In the genomic region with DNA sequence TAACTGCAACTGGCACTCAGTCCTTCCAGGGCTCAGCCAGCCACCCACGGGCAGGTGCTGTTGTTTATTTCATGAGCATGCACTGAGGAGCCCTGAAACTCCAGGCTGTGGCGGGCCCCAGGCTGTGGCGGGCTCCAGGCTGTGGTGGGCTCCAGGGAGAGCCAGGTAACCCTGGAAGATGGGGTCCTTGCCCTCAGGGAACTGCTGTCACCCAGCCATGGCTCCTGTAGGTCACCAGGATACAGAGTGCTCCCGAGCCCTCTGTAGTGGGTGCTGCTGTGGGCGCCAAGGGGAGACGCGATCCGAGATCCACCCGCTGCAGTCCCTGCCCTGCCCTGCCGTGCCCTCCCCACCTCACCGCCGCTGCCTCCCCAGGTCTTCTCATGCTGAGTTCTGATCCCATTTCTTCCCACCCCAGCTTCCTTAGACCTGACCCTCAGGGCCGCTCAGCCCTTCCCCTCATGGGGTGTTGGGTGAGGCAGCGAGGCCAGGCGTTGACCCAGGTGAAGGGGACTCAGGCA, we compare ENCODE assay signal across 20 cellular contexts. TPM values are rescaled to one million over a fixed set of nuclear protein-coding genes. Genes with fewer than 3 reads are reported as not detected.
DNase-seq lines count a peak whose midpoint lies in the region; ATAC-seq and TF ChIP-seq lines count a peak whose summit lies in the region.
"Had no signal": no experiment of that assay in that cellular context is flagged by ENCODE, and none has a peak within 500 bp of the region (broad histone marks: within the 10 kb centered on the region; RNA-seq: fewer than 3 reads in every experiment).

No MANE protein-coding gene starts in this region.

- H3K36me3 ChIP-seq in right atrium auricular region (peaks cover 5% of the 10 kb centered on the region), neuronal stem cell (replicated peaks in 1 of 2; ENCODE audit: control insufficient read depth in 2 of 2, insufficient read depth in 2 of 2, low read length in 2 of 2) (peaks cover 6 to 28% of the 10 kb centered on the region in 2 donors), GM23338 (ENCODE audit: insufficient read depth) (no peaks in the 10 kb centered on the region)

- H3K9ac ChIP-seq in neuronal stem cell (ENCODE audit: low read depth, low read length, poor library complexity): no peak overlapping the region

- H3K79me1 ChIP-seq in neuronal stem cell (ENCODE audit: low read depth, low read length): no peaks in the 10 kb centered on the region

- no peak overlapping the region for H3K4ac ChIP-seq in neuronal stem cell (ENCODE audit: low read length)

- H3K36me3 Mint-ChIP-seq in chondrocyte (ENCODE audit: low read depth) (peaks cover 13% of the 10 kb centered on the region), GM23338 (ENCODE audit: low read depth) (peaks cover 3% of the 10 kb centered on the region; the same call in 1 of the 3 replicates)
- peaks cover 3% of the 10 kb centered on the region for H3K36me3 Mint-ChIP-seq in activated CD4-positive, alpha-beta T cell treated with anti-CD3 and anti-CD28 coated beads for 36 hours (ENCODE audit: low read depth)

- H3K4me2 ChIP-seq in neuronal stem cell (ENCODE audit: insufficient read depth, low read length, poor library complexity, severe bottlenecking) (no peak overlapping the region), GM23338 (no peak overlapping the region)

- intact Hi-C loops in Right ventricle myocardium superior (cut with DNase I): no loop called here
- intact Hi-C loops in activated CD4-positive, alpha-beta T cell treated with anti-CD3 and anti-CD28 coated beads for 36 hours (cut with DNase I, micrococcal nuclease): no loop called here

- H3K27me3 Mint-ChIP-seq in chondrocyte (ENCODE audit: low read depth): no peaks in the 10 kb centered on the region
- H3K27me3 Mint-ChIP-seq in GM23338 (ENCODE audit: insufficient read depth, low read depth, poor library complexity): peaks cover 7% of the 10 kb centered on the region
- H3K27me3 Mint-ChIP-seq in activated CD4-positive, alpha-beta T cell treated with anti-CD3 and anti-CD28 coated beads for 36 hours: no peaks in the 10 kb centered on the region
- H3K27me3 Mint-ChIP-seq: CD8-positive, alpha-beta memory T cell had no signal

- H4K91ac ChIP-seq in neuronal stem cell (ENCODE audit: low read depth, low read length, poor library complexity): no peak overlapping the region

- H3K9me2 ChIP-seq in GM23338 (ENCODE audit: insufficient read depth): no peaks in the 10 kb centered on the region

- no peaks in the 10 kb centered on the region for H4K20me1 ChIP-seq in GM23338 (replicated peaks; ENCODE audit: insufficient read depth)

- ATAC-seq in Right ventricle myocardium superior (ENCODE audit: poor library complexity): no peak
- no peak for ATAC-seq in GM23338
- ATAC-seq in activated CD4-positive, alpha-beta T cell treated with anti-CD3 and anti-CD28 coated beads for 36 hours: no peak

- no peak overlapping the region for H4K8ac ChIP-seq in neuronal stem cell (ENCODE audit: low read depth, low read length)

- H3K9me3 Mint-ChIP-seq in chondrocyte (ENCODE audit: low read depth): no peaks in the 10 kb centered on the region
- no peaks in the 10 kb centered on the region; the same call in 2 of the 3 replicates for H3K9me3 Mint-ChIP-seq in GM23338
- H3K9me3 Mint-ChIP-seq in activated CD4-positive, alpha-beta T cell treated with anti-CD3 and anti-CD28 coated beads for 36 hours (ENCODE audit: low read depth): peaks cover 2% of the 10 kb centered on the region
- H3K9me3 Mint-ChIP-seq: CD8-positive, alpha-beta memory T cell had no signal

- H3K9me3 ChIP-seq in right atrium auricular region: no peaks in the 10 kb centered on the region
- peaks cover 0 to 4% of the 10 kb centered on the region in 2 donors for H3K9me3 ChIP-seq in neuronal stem cell (replicated peaks in 1 of 2; ENCODE audit: control insufficient read depth in 2 of 2, insufficient read depth in 1 of 2, low read depth in 1 of 2, low read length in 2 of 2)

- no CpG with 5 or more reads among the region's 15 CpGs for WGBS in neuronal stem cell (ENCODE audit: extremely low coverage in 2 of 2, insufficient read length in 2 of 2, insufficient replicate concordance in 1 of 2), 2 donors

- H2AFZ ChIP-seq in neuronal stem cell (ENCODE audit: low read length): no peak overlapping the region
- no peak overlapping the region for H2AFZ ChIP-seq in GM23338

- H3K79me2 ChIP-seq in GM23338 (replicated peaks; ENCODE audit: insufficient read depth): no peaks in the 10 kb centered on the region

- POLR2A ChIA-PET in activated CD4-positive, alpha-beta T cell treated with anti-CD3 and anti-CD28 coated beads for 36 hours (lab: Charles Lee): no interaction called here

- H3K27me3 ChIP-seq in right atrium auricular region (no peaks in the 10 kb centered on the region), neuronal stem cell (ENCODE audit: control insufficient read depth in 3 of 3, insufficient read depth in 3 of 3, low read depth in 1 of 3, low read length in 3 of 3) (no peaks in the 10 kb centered on the region), GM23338 (ENCODE audit: insufficient read depth) (no peaks in the 10 kb centered on the region)

- H3K27ac ChIP-seq in right atrium auricular region: no peak overlapping the region
- H3K27ac ChIP-seq in neuronal stem cell (replicated peaks; ENCODE audit: low read length): no peak overlapping the region
- H3K27ac ChIP-seq in temporal lobe (ENCODE audit: low read depth, low read length): peak overlapping the region; percentile 56
- no peak overlapping the region for H3K27ac ChIP-seq in GM23338 (ENCODE audit: low read depth)
- H3K27ac ChIP-seq: C4-2B had no signal

- H2BK120ac ChIP-seq in neuronal stem cell (ENCODE audit: low read depth, low read length): no peak overlapping the region

- H2BK15ac ChIP-seq in neuronal stem cell (ENCODE audit: low read length): no peak overlapping the region

- no peak overlapping the region for H3K14ac ChIP-seq in neuronal stem cell (ENCODE audit: low read length)

- H2BK5ac ChIP-seq in neuronal stem cell (ENCODE audit: low read length): no peak overlapping the region

- no peak overlapping the region for H3K4me3 Mint-ChIP-seq in chondrocyte (ENCODE audit: unreplicated experiment)
- no peak overlapping the region for H3K4me3 Mint-ChIP-seq in GM23338
- no peak overlapping the region for H3K4me3 Mint-ChIP-seq in activated CD4-positive, alpha-beta T cell treated with anti-CD3 and anti-CD28 coated beads for 36 hours
- H3K4me3 Mint-ChIP-seq: CD8-positive, alpha-beta memory T cell had no signal

- TF ChIP-seq CTCF in right atrium auricular region (IDR thresholded peaks at IDR 0.05): no peak
- no peak for TF ChIP-seq CTCF in chondrocyte (IDR thresholded peaks at IDR 0.05)
- TF ChIP-seq CTCF in GM23338 (conservative IDR thresholded peaks at IDR 0.05; ENCODE audit: low read depth in 2 of 2): no peak

- DNase-seq in Right ventricle myocardium superior: peak; percentile 26
- no peak for DNase-seq in right atrium auricular region (ENCODE audit: low spot score)
- DNase-seq in chondrocyte (ENCODE audit: low spot score): peak; percentile 88
- DNase-seq in neuronal stem cell (ENCODE audit: low spot score): no peak
- DNase-seq in medulla oblongata (ENCODE audit: extremely low spot score): no peak
- DNase-seq in GM23338 (ENCODE audit: low spot score): no peak
- no peak for DNase-seq in activated CD4-positive, alpha-beta T cell treated with anti-CD3 and anti-CD28 coated beads for 36 hours
- DNase-seq: Calu3; CD8-positive, alpha-beta memory T cell; GOT3; Kasumi-1; NCI-H1417 treated with DMSO at 0.1 percent for 48 hours; NCI-H187; NCI-H2107; NCI-H446 treated with DMSO at 0.1 percent for 48 hours; NCI-H526 treated with DMSO at 0.1 percent for 48 hours; RPMI8226; SHP77 treated with DMSO at 0.1 percent for 48 hours had no signal

- 0 out of 2 replicates have a peak, but pooled peaks cover 3% of the 10 kb centered on the region for H3F3A ChIP-seq in GM23338 (replicated peaks; ENCODE audit: low read depth)

- no peak overlapping the region for H3K23ac ChIP-seq in neuronal stem cell (ENCODE audit: low read depth, low read length, poor library complexity)

- H2BK12ac ChIP-seq in neuronal stem cell (ENCODE audit: low read length): no peak overlapping the region

- H3K18ac ChIP-seq in neuronal stem cell (ENCODE audit: low read length): peak overlapping the region; percentile 34

- no peaks in the 10 kb centered on the region for H3K4me1 Mint-ChIP-seq in chondrocyte (ENCODE audit: low read depth)
- H3K4me1 Mint-ChIP-seq in GM23338: peaks cover 3% of the 10 kb centered on the region; the same call in 2 of the 3 replicates
- H3K4me1 Mint-ChIP-seq in activated CD4-positive, alpha-beta T cell treated with anti-CD3 and anti-CD28 coated beads for 36 hours: no peaks in the 10 kb centered on the region
- H3K4me1 Mint-ChIP-seq: CD8-positive, alpha-beta memory T cell had no signal

- CTCF ChIA-PET in activated CD4-positive, alpha-beta T cell treated with anti-CD3 and anti-CD28 coated beads for 36 hours (lab: Charles Lee): interaction anchor here (0.6 to 2.8 kb wide), 7 partner anchors 8 to 73 kb away, joined by 3 to 8 read pairs (median 3); no protein-coding TSS in a partner anchor

- peak overlapping the region; percentile 36 for H2AK5ac ChIP-seq in neuronal stem cell (ENCODE audit: low read depth, low read length)

- no peaks in the 10 kb centered on the region for H3K4me1 ChIP-seq in right atrium auricular region
- H3K4me1 ChIP-seq in neuronal stem cell (ENCODE audit: control insufficient read depth in 2 of 2, insufficient read depth in 1 of 2, low read depth in 1 of 2, low read length in 2 of 2): no peaks in the 10 kb centered on the region
- H3K4me1 ChIP-seq in GM23338 (ENCODE audit: insufficient read depth): no peaks in the 10 kb centered on the region

- H3K27ac Mint-ChIP-seq in chondrocyte (ENCODE audit: unreplicated experiment): no peak overlapping the region
- no peak overlapping the region for H3K27ac Mint-ChIP-seq in GM23338
- H3K27ac Mint-ChIP-seq in activated CD4-positive, alpha-beta T cell treated with anti-CD3 and anti-CD28 coated beads for 36 hours: no peak overlapping the region

- H3K4me3 ChIP-seq in right atrium auricular region (no peak overlapping the region), neuronal stem cell (ENCODE audit: low read length in 2 of 2) (no peak overlapping the region), GM23338 (no peak overlapping the region)

RNA-seq across cellular contexts. Expression of gene LRRC27, which starts 29.6 kb away (rescaled TPM):
- total RNA-seq in Right ventricle myocardium superior (3.9 TPM), right atrium auricular region (1 to 10 TPM; 2.6 to 4.6 TPM), chondrocyte (10.2 to 14.4 TPM (median 13.2 TPM) in 3 replicates), temporal lobe (13.5 TPM)
- polyA plus RNA-seq in neuronal stem cell (2013, experiment 1 of 2): 12.6 TPM
- polyA plus RNA-seq in neuronal stem cell (2013, experiment 2 of 2): 11.2 TPM
- total RNA-seq in GM23338 (2014; rRNA removed; shearing (Covaris generic)): 3.1 and 3.5 TPM in 2 replicates
- 2.2 and 2.9 TPM in 2 replicates for polyA plus RNA-seq in GM23338 (2016; fragmentation: Nextera tagmentation; extraction: Ambion mirVana)
- 1 to 10 TPM; 3.6 to 4.1 TPM for total RNA-seq in activated CD4-positive, alpha-beta T cell treated with anti-CD3 and anti-CD28 coated beads for 36 hours

RNA-seq across cellular contexts. Expression of gene PWWP2B, which starts 35.4 kb away (rescaled TPM):
- total RNA-seq in Right ventricle myocardium superior (23.0 TPM), right atrium auricular region (1 to 10 TPM; 7.7 to 8.1 TPM), chondrocyte (9.9 to 13.9 TPM (median 13.2 TPM) in 3 replicates), temporal lobe (5.7 TPM)
- polyA plus RNA-seq in neuronal stem cell (2013, experiment 1 of 2): 2.1 TPM
- polyA plus RNA-seq in neuronal stem cell (2013, experiment 2 of 2): 2.0 TPM
- total RNA-seq in GM23338 (2014; rRNA removed; shearing (Covaris generic)): 8.6 and 12.8 TPM in 2 replicates
- 2.2 and 2.3 TPM in 2 replicates for polyA plus RNA-seq in GM23338 (2016; fragmentation: Nextera tagmentation; extraction: Ambion mirVana)
- 1 to 10 TPM; 2.4 to 2.9 TPM for total RNA-seq in activated CD4-positive, alpha-beta T cell treated with anti-CD3 and anti-CD28 coated beads for 36 hours

RNA-seq across cellular contexts. Expression of gene STK32C, which starts 53.9 kb away (rescaled TPM):
- total RNA-seq in Right ventricle myocardium superior: 5.9 TPM
- 1 to 10 TPM; 2.6 to 3.7 TPM for total RNA-seq in right atrium auricular region
- 15.8 to 17.9 TPM (median 17.2 TPM) in 3 replicates for total RNA-seq in chondrocyte
- 20.6 TPM for polyA plus RNA-seq in neuronal stem cell (2013, experiment 1 of 2)
- polyA plus RNA-seq in neuronal stem cell (2013, experiment 2 of 2): 21.2 TPM
- total RNA-seq in temporal lobe: 21.9 TPM
- total RNA-seq in GM23338 (2014; rRNA removed; shearing (Covaris generic)): 8.0 and 10.2 TPM in 2 replicates
- polyA plus RNA-seq in GM23338 (2016; fragmentation: Nextera tagmentation; extraction: Ambion mirVana): 20.5 and 24.1 TPM in 2 replicates
- 10 to 100 TPM; 15.8 to 19.9 TPM for total RNA-seq in activated CD4-positive, alpha-beta T cell treated with anti-CD3 and anti-CD28 coated beads for 36 hours

Comparison
In these comparisons a context has a peak if more than half of its experiments do, and no peak if none do; other contexts are left out.
1. DNase-seq: peak in Right ventricle myocardium superior (single experiment) and chondrocyte (single experiment); none in right atrium auricular region (single experiment), neuronal stem cell (single experiment), medulla oblongata (single experiment), GM23338 (single experiment) and activated CD4-positive, alpha-beta T cell treated with anti-CD3 and anti-CD28 coated beads for 36 hours (single experiment).